In genomic region chr6:107113460-107114212, GRCh38 we compare ENCODE assay signal across 8 cellular contexts. TPM values are rescaled to one million over a fixed set of nuclear protein-coding genes. Genes with fewer than 3 reads are reported as not detected.
DNase-seq lines count a peak whose midpoint lies in the region; ATAC-seq and TF ChIP-seq lines count a peak whose summit lies in the region.

No MANE protein-coding gene starts in this region.

- no peaks in the 10 kb centered on the region for H3K9me3 Mint-ChIP-seq in IgD-negative memory B cell

- DNase-seq in AG10803 (ENCODE audit: low read depth), result no peak
- DNase-seq in left kidney (ENCODE audit: low read depth, low spot score), result peak; percentile 36
- no peak for DNase-seq in NCI-H1048 (lab: John Stamatoyannopoulos, UW)
- no peak for DNase-seq in DMS153 (lab: John Stamatoyannopoulos, UW)

- peaks cover 3% of the 10 kb centered on the region for H3K27me3 Mint-ChIP-seq in IgD-negative memory B cell

- H3K4me3 ChIP-seq in AG10803 (ENCODE audit: low read length), result peak overlapping the region; percentile 51

- H3K4me3 Mint-ChIP-seq in IgD-negative memory B cell, result peak overlapping the region; percentile 79 to 91 (median 90)

- peak overlapping the region in 2 of 3 donors; percentile 81 to 89 for H3K27ac Mint-ChIP-seq in IgD-negative memory B cell

- ATAC-seq in GM19324 (IDR thresholded peaks at IDR 0.05; ENCODE audit: low FRiP score, unreplicated experiment), result no peak

- no peak for TF ChIP-seq CTCF in AG10803 (conservative IDR thresholded peaks at IDR 0.05; ENCODE audit: low read length)

- peaks cover 6 to 12% (median 9%) of the 10 kb centered on the region in 3 donors for H3K4me1 Mint-ChIP-seq in IgD-negative memory B cell

- no peaks in the 10 kb centered on the region for H3K36me3 Mint-ChIP-seq in IgD-negative memory B cell

- H3K27ac ChIP-seq in angular gyrus (ENCODE audit: low read depth, low read length), result peak overlapping the region; percentile 54
- H3K27ac ChIP-seq in temporal lobe (ENCODE audit: low read depth, low read length), result peak overlapping the region; percentile 61

RNA-seq across cellular contexts. Expression of gene BEND3, which starts 1.7 kb away (rescaled TPM):
- polyA plus RNA-seq in IgD-negative memory B cell, result 0.90 TPM
- total RNA-seq in temporal lobe, result 6.4 TPM
